10 cellular contexts compared by ENCODE assay signal in genomic region chr13:40477623-40478608, GRCh38.
DNase-seq lines count a peak whose midpoint lies in the region; ATAC-seq and TF ChIP-seq lines count a peak whose summit lies in the region.
"Had no signal": no experiment of that assay in that cellular context is flagged by ENCODE, and none has a peak within 500 bp of the region (broad histone marks: within the 10 kb centered on the region; RNA-seq: fewer than 3 reads in every experiment).

No MANE protein-coding gene starts in this region.

- H3K27ac Mint-ChIP-seq in CD4-positive, CD25-positive, alpha-beta regulatory T cell, result peak overlapping the region in 2 of 3 donors; percentile 55 to 74

- H3K14ac ChIP-seq in trophoblast cell (ENCODE audit: low read length), result peak overlapping the region; percentile 1

- H3K9me3 Mint-ChIP-seq in CD4-positive, CD25-positive, alpha-beta regulatory T cell, result peaks cover 0 to 4% (median 0%) of the 10 kb centered on the region in 7 donors

- H3K27me3 ChIP-seq in CD4-positive, CD25-positive, alpha-beta regulatory T cell (ENCODE audit: control insufficient read depth, insufficient read depth, low read length), result no peaks in the 10 kb centered on the region
- no peaks in the 10 kb centered on the region for H3K27me3 ChIP-seq in body of pancreas
- no peaks in the 10 kb centered on the region for H3K27me3 ChIP-seq in layer of hippocampus (ENCODE audit: control insufficient read depth, insufficient read depth, low read length)
- no peaks in the 10 kb centered on the region for H3K27me3 ChIP-seq in trophoblast cell (ENCODE audit: insufficient read depth, low read length)

- no peak overlapping the region for H2AFZ ChIP-seq in trophoblast cell (ENCODE audit: insufficient read depth, low read length, poor library complexity)

- no peak for DNase-seq in CD4-positive, CD25-positive, alpha-beta regulatory T cell
- DNase-seq in body of pancreas (peak; percentile 28 to 53 (median 43)), trophoblast cell (no peak), cortex of kidney (lab: John Stamatoyannopoulos, UW) (no peak)
- no peak for DNase-seq in stimulated activated CD4-positive, alpha-beta T cell treated with anti-CD3 and anti-CD28 coated beads, Interleukin-4, amount 100 ng/mL, for 4 hours
- DNase-seq: activated CD4-positive, alpha-beta T cell treated with anti-CD3 and anti-CD28 coated beads for 48 hours had no signal

- TF ChIP-seq POLR2A in body of pancreas (IDR thresholded peaks at IDR 0.05), result no peak

- H4K91ac ChIP-seq in trophoblast cell (ENCODE audit: low read depth, low read length), result no peak overlapping the region

- no peak for ATAC-seq in CD4-positive, CD25-positive, alpha-beta regulatory T cell (ENCODE audit: low read depth in 2 of 2)
- ATAC-seq in body of pancreas (peak; percentile 43), GM19035 (IDR thresholded peaks at IDR 0.05; ENCODE audit: unreplicated experiment) (no peak), HG03432 (IDR thresholded peaks at IDR 0.05; ENCODE audit: unreplicated experiment) (no peak)
- ATAC-seq: GM12878 had no signal

- H3K18ac ChIP-seq in trophoblast cell (ENCODE audit: low read length), result no peak overlapping the region

- H3K9me3 ChIP-seq in CD4-positive, CD25-positive, alpha-beta regulatory T cell (ENCODE audit: control insufficient read depth in 2 of 2, low read length in 2 of 2), result no peaks in the 10 kb centered on the region
- H3K9me3 ChIP-seq in body of pancreas (no peaks in the 10 kb centered on the region), trophoblast cell (ENCODE audit: insufficient read depth, low read depth, low read length) (no peaks in the 10 kb centered on the region)

- H4K8ac ChIP-seq in trophoblast cell (ENCODE audit: low read depth, low read length), result no peak overlapping the region

- H3K4me3 Mint-ChIP-seq in CD4-positive, CD25-positive, alpha-beta regulatory T cell, result peak overlapping the region in 1 of 4 donors; percentile 15

- no peak overlapping the region for H3K4ac ChIP-seq in trophoblast cell (ENCODE audit: low read depth, low read length)

- no peak overlapping the region for H4K12ac ChIP-seq in trophoblast cell (ENCODE audit: low read depth, low read length)

- peaks cover 3% of the 10 kb centered on the region for H3K36me3 Mint-ChIP-seq in CD4-positive, CD25-positive, alpha-beta regulatory T cell

- H3K36me3 ChIP-seq in CD4-positive, CD25-positive, alpha-beta regulatory T cell (ENCODE audit: control insufficient read depth, insufficient read depth, low read length), result no peaks in the 10 kb centered on the region
- no peaks in the 10 kb centered on the region for H3K36me3 ChIP-seq in body of pancreas (replicated peaks in 1 of 2; ENCODE audit: insufficient read depth in 1 of 2, low read depth in 2 of 2)
- H3K36me3 ChIP-seq in trophoblast cell (ENCODE audit: control insufficient read depth in 1 of 2, insufficient read depth in 2 of 2, low read length in 2 of 2), result no peaks in the 10 kb centered on the region

- H3K79me2 ChIP-seq in trophoblast cell (ENCODE audit: control insufficient read depth, insufficient read depth, low read length, poor library complexity), result no peaks in the 10 kb centered on the region

- WGBS in body of pancreas, 2 donors, result 56 to 63% methylated on average over 17 of the region's 17 CpGs
- WGBS in trophoblast cell (ENCODE audit: extremely low coverage, insufficient coverage, insufficient read length), result no CpG with 5 or more reads among the region's 17 CpGs

- H3K4me3 ChIP-seq in CD4-positive, CD25-positive, alpha-beta regulatory T cell (ENCODE audit: low read depth, low read length), result no peak overlapping the region
- no peak overlapping the region for H3K4me3 ChIP-seq in body of pancreas
- H3K4me3 ChIP-seq in trophoblast cell (ENCODE audit: low read depth, low read length), result no peak overlapping the region
- H3K4me3 ChIP-seq: GM12878 had no signal

- no peak overlapping the region for H2BK5ac ChIP-seq in trophoblast cell (ENCODE audit: low read depth, low read length, poor library complexity)

- no peak overlapping the region for H2BK12ac ChIP-seq in trophoblast cell (ENCODE audit: low read length)

- no peak overlapping the region for H3K4me2 ChIP-seq in trophoblast cell (ENCODE audit: low read length)

- H3K27me3 Mint-ChIP-seq in CD4-positive, CD25-positive, alpha-beta regulatory T cell, result no peaks in the 10 kb centered on the region

- no peak overlapping the region for H3K9ac ChIP-seq in trophoblast cell (ENCODE audit: low read length)

- H3K27ac ChIP-seq in CD4-positive, CD25-positive, alpha-beta regulatory T cell (ENCODE audit: insufficient read depth, low read length, poor library complexity, severe bottlenecking), result no peak overlapping the region
- peak overlapping the region; percentile 64 to 84 (median 77) for H3K27ac ChIP-seq in body of pancreas
- H3K27ac ChIP-seq in layer of hippocampus (ENCODE audit: low read depth, low read length), result peak overlapping the region; percentile 21
- peak overlapping the region; percentile 13 for H3K27ac ChIP-seq in trophoblast cell (ENCODE audit: low read depth, low read length)

- H3K4me1 Mint-ChIP-seq in CD4-positive, CD25-positive, alpha-beta regulatory T cell, result peaks cover 8 to 81% (median 39%) of the 10 kb centered on the region in 4 donors

- H3K79me1 ChIP-seq in trophoblast cell (ENCODE audit: low read length), result peaks cover 10% of the 10 kb centered on the region

- H3K4me1 ChIP-seq in CD4-positive, CD25-positive, alpha-beta regulatory T cell (ENCODE audit: control insufficient read depth, insufficient read depth, low read length, poor library complexity, severe bottlenecking), result peaks cover 24% of the 10 kb centered on the region
- H3K4me1 ChIP-seq in body of pancreas (peaks cover 57% of the 10 kb centered on the region), trophoblast cell (ENCODE audit: control insufficient read depth in 1 of 2, insufficient read depth in 2 of 2, low read length in 2 of 2) (peaks cover 15% of the 10 kb centered on the region in 2 experiments)

- H2AK5ac ChIP-seq in trophoblast cell (ENCODE audit: low read length), result no peak overlapping the region

- peak overlapping the region; percentile 0 for H2BK120ac ChIP-seq in trophoblast cell (ENCODE audit: insufficient read depth, low read length, poor library complexity)

- intact Hi-C loops in body of pancreas (cut with DNase I), result no loop called here

- H3K23ac ChIP-seq in trophoblast cell (ENCODE audit: low read length), result no peak overlapping the region

- TF ChIP-seq CTCF in body of pancreas (IDR thresholded peaks at IDR 0.05), result no peak

Comparison
In these comparisons a context has a peak if more than half of its experiments do, and no peak if none do; other contexts are left out.
1. DNase-seq: peak in body of pancreas (4 of 4); none in CD4-positive, CD25-positive, alpha-beta regulatory T cell (0 of 3), trophoblast cell (0 of 2), cortex of kidney (single experiment) and stimulated activated CD4-positive, alpha-beta T cell treated with anti-CD3 and anti-CD28 coated beads, Interleukin-4, amount 100 ng/mL, for 4 hours (0 of 2).